Comparison of ENCODE assay signal across 27 cellular contexts in the genomic region with DNA sequence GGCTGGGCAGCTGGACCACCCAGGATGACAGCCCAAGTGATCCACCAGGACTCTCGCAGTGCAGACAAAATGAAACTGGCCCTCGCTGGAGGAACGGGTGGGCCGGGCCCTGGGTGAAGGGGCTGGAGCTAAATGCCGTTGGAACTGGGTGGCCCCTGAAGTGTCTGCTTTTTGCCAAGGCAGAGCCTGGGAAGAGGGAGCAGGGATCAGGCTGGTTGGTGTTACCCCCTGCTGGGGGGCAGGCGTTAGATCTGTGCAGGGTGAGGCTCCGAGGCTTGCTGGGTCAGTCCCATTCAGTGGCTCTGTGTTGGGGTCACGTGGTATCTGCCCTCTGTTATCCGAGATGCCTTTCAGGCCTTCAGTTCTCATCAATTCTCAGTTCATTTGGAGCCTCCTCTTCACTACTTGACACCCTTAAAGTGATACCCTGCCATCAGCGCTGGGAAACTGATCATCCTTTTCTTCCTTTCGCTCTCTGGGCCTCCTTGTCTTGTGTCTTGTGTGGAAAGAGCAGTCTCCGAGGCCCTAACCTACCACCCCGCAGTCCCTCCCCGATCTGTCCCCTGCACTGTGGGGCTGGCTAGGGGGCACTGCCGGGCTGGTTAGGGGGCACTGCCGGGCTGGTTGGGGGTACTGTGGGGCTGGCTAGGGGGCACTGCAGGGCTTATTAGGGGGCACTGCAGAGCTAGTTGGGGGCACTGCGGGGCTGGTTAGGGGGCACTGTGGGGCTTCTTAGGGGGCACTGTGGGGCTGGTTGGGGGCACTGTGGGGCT. TPM values are rescaled to one million over a fixed set of nuclear protein-coding genes. Genes with fewer than 3 reads are reported as not detected.
DNase-seq lines count a peak whose midpoint lies in the region; ATAC-seq, FAIRE-seq and TF ChIP-seq lines count a peak whose summit lies in the region.
"Had no signal": no experiment of that assay in that cellular context is flagged by ENCODE, and none has a peak within 500 bp of the region (broad histone marks: within the 10 kb centered on the region; RNA-seq: fewer than 3 reads in every experiment).

No MANE protein-coding gene starts in this region.

- peaks cover 50% of the 10 kb centered on the region for H3K4me1 Mint-ChIP-seq in chondrocyte (ENCODE audit: low read depth)
- peaks cover 35% of the 10 kb centered on the region for H3K4me1 Mint-ChIP-seq in mesothelial cell of epicardium

- H3K27me3 ChIP-seq in MM.1S (replicated peaks; ENCODE audit: insufficient read depth, low read length), result peaks cover 91% of the 10 kb centered on the region
- H3K27me3 ChIP-seq in skeletal muscle satellite cell (ENCODE audit: control insufficient read depth, insufficient read depth, low read length), result no peaks in the 10 kb centered on the region
- H3K27me3 ChIP-seq: MG63, thyroid gland had no signal

- no peaks in the 10 kb centered on the region for H3F3A ChIP-seq in MM.1S (ENCODE audit: insufficient read depth, low read length)

- TF ChIP-seq CTCF in MM.1S (IDR thresholded peaks at IDR 0.05; ENCODE audit: low read length) (no peak), chondrocyte (IDR thresholded peaks at IDR 0.05) (no peak), mesothelial cell of epicardium (IDR thresholded peaks at IDR 0.05; ENCODE audit: unreplicated experiment) (no peak)

- no peak for ATAC-seq in HG03378 (IDR thresholded peaks at IDR 0.05; ENCODE audit: unreplicated experiment)
- ATAC-seq: activated CD8-positive, alpha-beta T cell treated with anti-CD3 and anti-CD28 coated beads for 36 hours; effector memory CD8-positive, alpha-beta T cell; esophagus mucosa; GM12878; PC-3; stimulated activated naive CD8-positive, alpha-beta T cell treated with anti-CD3 and anti-CD28 coated beads, Interleukin-15, Interleukin-2, amounts not matched to agents 100 U/mL and 50 U/mL, for 24 hours had no signal

- H3K4me3 Mint-ChIP-seq in chondrocyte (ENCODE audit: unreplicated experiment), result peak overlapping the region; percentile 6
- no peak overlapping the region for H3K4me3 Mint-ChIP-seq in mesothelial cell of epicardium
- H3K4me3 Mint-ChIP-seq: activated CD8-positive, alpha-beta T cell treated with anti-CD3 and anti-CD28 coated beads for 36 hours; effector memory CD8-positive, alpha-beta T cell had no signal

- no peak for DNase-seq in MM.1S
- DNase-seq in chondrocyte (ENCODE audit: low spot score), result peak; percentile 61
- no peak for DNase-seq in mesothelial cell of epicardium (ENCODE audit: low spot score in 2 of 2, unreplicated experiment in 2 of 2)
- DNase-seq in hypothalamus (lab: John Stamatoyannopoulos, UW), result no peak
- no peak for DNase-seq in MV-4-11 (lab: John Stamatoyannopoulos, UW)
- DNase-seq in HTR-8/SVneo (ENCODE audit: insufficient read length, low spot score), result no peak
- DNase-seq: activated CD4-positive, CD25-positive, alpha-beta regulatory T cell treated with anti-CD3 and anti-CD28 coated beads, Interleukin-2, amount 50 U/mL, for 72 hours; activated CD8-positive, alpha-beta T cell treated with anti-CD3 and anti-CD28 coated beads for 36 hours; activated gamma-delta T cell; activated T-cell treated with anti-CD3 and anti-CD28 coated beads, Interleukin-2, amount 50 U/mL, for 1 hour; C1 segment of cervical spinal cord; effector memory CD8-positive, alpha-beta T cell; KBM-7; MG63; NCI-H1436; NCI-H510A; PC-3; SIG-M5; stimulated activated naive CD8-positive, alpha-beta T cell treated with anti-CD3 and anti-CD28 coated beads, Interleukin-15, Interleukin-2, amounts not matched to agents 100 U/mL and 50 U/mL, for 24 hours; thyroid gland had no signal

- H3K27ac ChIP-seq in MM.1S (ENCODE audit: low read length), result no peak overlapping the region
- H3K27ac ChIP-seq: thyroid gland had no signal

- H3K4me3 ChIP-seq in MM.1S (ENCODE audit: low read length) (no peak overlapping the region), skeletal muscle satellite cell (ENCODE audit: low read length) (no peak overlapping the region)
- H3K4me3 ChIP-seq: coronary artery, GM12878, MG63, thyroid gland had no signal

- H3K4me1 ChIP-seq in MM.1S (ENCODE audit: low read length) (no peaks in the 10 kb centered on the region), skeletal muscle satellite cell (ENCODE audit: control insufficient read depth, insufficient read depth, low read length) (peaks cover 64% of the 10 kb centered on the region)
- H3K4me1 ChIP-seq: thyroid gland had no signal

- H3K4me2 ChIP-seq in MM.1S (ENCODE audit: low read depth, low read length) (0 out of 2 replicates have a peak overlapping the region, but pooled peaks have one; percentile 5), skeletal muscle satellite cell (ENCODE audit: low read length) (peak overlapping the region; percentile 34)

- H3K79me2 ChIP-seq in MM.1S (ENCODE audit: low read length), result no peaks in the 10 kb centered on the region

- H3K36me3 ChIP-seq in MM.1S (replicated peaks; ENCODE audit: insufficient read depth, low read length) (no peaks in the 10 kb centered on the region), skeletal muscle satellite cell (ENCODE audit: insufficient read depth, low read length) (peaks cover 12% of the 10 kb centered on the region)
- H3K36me3 ChIP-seq: thyroid gland had no signal

- no peaks in the 10 kb centered on the region for H4K20me1 ChIP-seq in MM.1S (ENCODE audit: insufficient read depth, low read length)

- no peak for FAIRE-seq in HTR-8/SVneo (lab: Jason Lieb, UNC)
- FAIRE-seq: frontal cortex, GM12878, islet of Langerhans had no signal

- H3K9me2 ChIP-seq in MM.1S (replicated peaks; ENCODE audit: insufficient read depth, low read length), result no peaks in the 10 kb centered on the region

- peaks cover 4% of the 10 kb centered on the region for H3K9me3 Mint-ChIP-seq in chondrocyte (ENCODE audit: low read depth)
- H3K9me3 Mint-ChIP-seq in mesothelial cell of epicardium, result peaks cover 14% of the 10 kb centered on the region
- H3K9me3 Mint-ChIP-seq: effector memory CD8-positive, alpha-beta T cell had no signal

- no peak overlapping the region for H3K9ac ChIP-seq in MM.1S (ENCODE audit: low read length)
- H3K9ac ChIP-seq in skeletal muscle satellite cell (ENCODE audit: low read depth, low read length), result no peak overlapping the region

- H3K27me3 Mint-ChIP-seq in chondrocyte (ENCODE audit: low read depth) (no peaks in the 10 kb centered on the region), mesothelial cell of epicardium (ENCODE audit: low read depth) (no peaks in the 10 kb centered on the region)
- H3K27me3 Mint-ChIP-seq: effector memory CD8-positive, alpha-beta T cell had no signal

- H3K27ac Mint-ChIP-seq in chondrocyte (ENCODE audit: unreplicated experiment), result peak overlapping the region; percentile 74
- peak overlapping the region; percentile 53 for H3K27ac Mint-ChIP-seq in mesothelial cell of epicardium
- H3K27ac Mint-ChIP-seq: activated CD8-positive, alpha-beta T cell treated with anti-CD3 and anti-CD28 coated beads for 36 hours; effector memory CD8-positive, alpha-beta T cell had no signal

- H3K36me3 Mint-ChIP-seq in chondrocyte (ENCODE audit: low read depth) (peaks cover 12% of the 10 kb centered on the region), mesothelial cell of epicardium (peaks cover 15% of the 10 kb centered on the region)

- no peaks in the 10 kb centered on the region for H3K9me3 ChIP-seq in MM.1S (replicated peaks; ENCODE audit: insufficient read depth, low read length)
- no peaks in the 10 kb centered on the region for H3K9me3 ChIP-seq in skeletal muscle satellite cell (replicated peaks; ENCODE audit: low read length)
- H3K9me3 ChIP-seq: thyroid gland had no signal

- H2AFZ ChIP-seq in MM.1S (ENCODE audit: low read length), result no peak overlapping the region

RNA-seq across cellular contexts. Expression of gene COL5A1, which starts 37.3 kb away (rescaled TPM):
- 2,235 to 2,410 TPM (median 2,315 TPM) in 3 replicates for total RNA-seq in chondrocyte
- total RNA-seq in mesothelial cell of epicardium, result 549 to 605 TPM (median 596 TPM) in 3 replicates
- 64.6 and 148 TPM in 2 replicates for total RNA-seq in skeletal muscle satellite cell (2012; rRNA removed)
